In genomic region chr10:28387141-28387540, GRCh38 we compare ENCODE assay signal across 26 cellular contexts.
DNase-seq lines count a peak whose midpoint lies in the region; ATAC-seq, FAIRE-seq and TF ChIP-seq lines count a peak whose summit lies in the region.
"Had no signal": no experiment of that assay in that cellular context is flagged by ENCODE, and none has a peak within 500 bp of the region (broad histone marks: within the 10 kb centered on the region; RNA-seq: fewer than 3 reads in every experiment).

No MANE protein-coding gene starts in this region.

- peak overlapping the region; percentile 14; the same call in 1 of the 2 replicates for H3K4me2 ChIP-seq in HepG2 (ENCODE audit: low read depth, low read length)

- in situ Hi-C loops in HepG2 (cut with HindIII; ENCODE audit: extremely low pct_ligation_motif_present, low pct_unique_long_range_greater_than_20kb) = loop anchor here (25.0 kb wide), 2 partner anchors 650 to 825 kb away; partner anchors contain the start of gene MKX

- no peak overlapping the region for H3K4me3 Mint-ChIP-seq in chondrocyte (ENCODE audit: unreplicated experiment)
- H3K4me3 Mint-ChIP-seq: activated CD4-positive, alpha-beta memory T cell treated with anti-CD3 and anti-CD28 coated beads, Interleukin-2, amount 10 ng/mL, durations not matched to agents 7 days and 5 days; naive B cell; stimulated activated naive B cell treated with anti-CD40 and anti-IgM and Interleukin-4, amounts not matched to agents 10 μg/mL and 1 μg/mL and 100 μg/mL, for 72 hours had no signal

- no peaks in the 10 kb centered on the region for H4K20me1 ChIP-seq in HepG2 (ENCODE audit: insufficient read depth, low read length)

- peaks cover 4% of the 10 kb centered on the region for H3K4me1 ChIP-seq in HepG2 (ENCODE audit: insufficient read depth, low read length)
- H3K4me1 ChIP-seq in right lobe of liver = no peaks in the 10 kb centered on the region
- H3K4me1 ChIP-seq in esophagus squamous epithelium = peaks cover 10 to 43% (median 12%) of the 10 kb centered on the region in 3 donors
- H3K4me1 ChIP-seq: adrenal gland, left ventricle myocardium inferior, prostate gland had no signal

- no peak for FAIRE-seq in HepG2 (lab: Jason Lieb, UNC)
- FAIRE-seq: HTR-8/SVneo, K562 had no signal

- no peak overlapping the region for H3K27ac Mint-ChIP-seq in chondrocyte (ENCODE audit: unreplicated experiment)
- H3K27ac Mint-ChIP-seq: activated CD4-positive, alpha-beta memory T cell treated with anti-CD3 and anti-CD28 coated beads, Interleukin-2, amount 10 ng/mL, durations not matched to agents 7 days and 5 days; CD4-positive, alpha-beta memory T cell; naive B cell; stimulated activated naive B cell treated with anti-CD40 and anti-IgM and Interleukin-4, amounts not matched to agents 10 μg/mL and 1 μg/mL and 100 μg/mL, for 72 hours had no signal

- ATAC-seq in HepG2 = peak; percentile 57
- ATAC-seq in right lobe of liver = no peak
- no peak for ATAC-seq in HG02763 (IDR thresholded peaks at IDR 0.05; ENCODE audit: unreplicated experiment)
- ATAC-seq: body of pancreas; stimulated activated naive B cell treated with anti-CD40 and anti-IgM and Interleukin-4, amounts not matched to agents 10 μg/mL and 1 μg/mL and 100 μg/mL, for 72 hours had no signal

- intact Hi-C loops in HepG2 (cut with micrococcal nuclease; ENCODE audit: unreplicated experiment) (no loop called here), right lobe of liver (cut with DNase I) (no loop called here), esophagus squamous epithelium (cut with DNase I) (loop anchor here (10.0 kb wide), 1 partner anchor 82 kb away; the partner anchor contains the start of gene MPP7)

- TF ChIP-seq CTCF in HepG2 (CRISPR knock-in tag; IDR thresholded peaks at IDR 0.05) = no peak
- no peak for TF ChIP-seq CTCF in right lobe of liver (IDR thresholded peaks at IDR 0.05)
- TF ChIP-seq CTCF in esophagus squamous epithelium (IDR thresholded peaks at IDR 0.05) = no peak
- no peak for TF ChIP-seq CTCF in retinal pigment epithelial cell (conservative IDR thresholded peaks at IDR 0.05; ENCODE audit: low read depth, low read length)
- TF ChIP-seq CTCF in chondrocyte (IDR thresholded peaks at IDR 0.05) = no peak

- POLR2A ChIA-PET in HepG2 (lab: Yijun Ruan, JAX) = no interaction called here

- 0% methylated on average over 5 of the region's 7 CpGs for WGBS in HepG2 (ENCODE audit: low lambda C conversion rate)
- 53% methylated on average over 2 of the region's 7 CpGs for WGBS in right lobe of liver (ENCODE audit: insufficient coverage, low coverage, low lambda C conversion rate, missing lambda C conversion rate)
- WGBS in esophagus squamous epithelium, 2 donors = 43 to 46% methylated on average over 4 to 7 of the region's 7 CpGs

- peaks cover 6% of the 10 kb centered on the region for H3K27me3 Mint-ChIP-seq in chondrocyte (ENCODE audit: low read depth)

- H2AFZ ChIP-seq in HepG2 (ENCODE audit: low read length) = no peak overlapping the region

- H3K27ac ChIP-seq in HepG2 (ENCODE audit: extremely low read length, insufficient read depth, low read length) = no peak overlapping the region
- H3K27ac ChIP-seq in right lobe of liver = no peak overlapping the region
- peak overlapping the region; percentile 74 to 90 (median 81) for H3K27ac ChIP-seq in esophagus squamous epithelium
- H3K27ac ChIP-seq: adrenal gland, body of pancreas, left ventricle myocardium inferior, prostate gland had no signal

- TF ChIP-seq EP300 in HepG2 (IDR thresholded peaks at IDR 0.05; ENCODE audit: low read depth in 2 of 2, low read length in 2 of 2) = no peak
- TF ChIP-seq EP300 in HepG2 (CRISPR knock-in tag; IDR thresholded peaks at IDR 0.05; ENCODE audit: borderline replicate concordance) = no peak

- no peaks in the 10 kb centered on the region for H3K79me2 ChIP-seq in HepG2 (ENCODE audit: insufficient read depth, low read length)

- no peak overlapping the region for H3K9ac ChIP-seq in HepG2 (ENCODE audit: insufficient read depth, low read depth, low read length)

- no peaks in the 10 kb centered on the region for H3K9me3 Mint-ChIP-seq in chondrocyte (ENCODE audit: low read depth)
- H3K9me3 Mint-ChIP-seq: activated CD4-positive, alpha-beta memory T cell treated with anti-CD3 and anti-CD28 coated beads, Interleukin-2, amount 10 ng/mL, durations not matched to agents 7 days and 5 days; CD4-positive, alpha-beta memory T cell; stimulated activated naive B cell treated with anti-CD40 and anti-IgM and Interleukin-4, amounts not matched to agents 10 μg/mL and 1 μg/mL and 100 μg/mL, for 72 hours had no signal

- TF ChIP-seq RAD21 in HepG2 (CRISPR knock-in tag; IDR thresholded peaks at IDR 0.05) = no peak

- DNase-seq in HepG2 (ENCODE audit: low spot score) (no peak), right lobe of liver (no peak), esophagus squamous epithelium (lab: John Stamatoyannopoulos, UW) (no peak), retinal pigment epithelial cell (ENCODE audit: low read depth) (peak; percentile 29), chondrocyte (ENCODE audit: low spot score) (no peak), AG08395 (ENCODE audit: low spot score) (no peak), NCI-H510A (lab: John Stamatoyannopoulos, UW) (no peak)
- DNase-seq: activated CD4-positive, alpha-beta memory T cell treated with anti-CD3 and anti-CD28 coated beads, Interleukin-2, amount 10 ng/mL, durations not matched to agents 7 days and 5 days; activated CD8-positive, alpha-beta memory T cell treated with anti-CD3 and anti-CD28 coated beads, Interleukin-2, amount 50 U/mL, for 4 hours; activated naive CD4-positive, alpha-beta T cell treated with Interleukin-2 at 50 U/mL for 16 hours; adrenal gland; body of pancreas; CD4-positive, alpha-beta memory T cell; glutamatergic neuron; left ventricle myocardium inferior; mesendoderm; naive B cell; NCI-H2029 treated with DMSO at 0.1 percent for 48 hours; NCI-H345; nucleus accumbens; SIG-M5; stimulated activated naive B cell treated with anti-CD40 and anti-IgM and Interleukin-4, amounts not matched to agents 10 μg/mL and 1 μg/mL and 100 μg/mL, for 72 hours had no signal

- CTCF ChIA-PET in HepG2 (lab: Yijun Ruan, JAX; ENCODE audit: low intra/inter-chr PET ratio, low total read pairs) = no interaction called here

- H3K4me1 Mint-ChIP-seq in chondrocyte (ENCODE audit: low read depth) = no peaks in the 10 kb centered on the region
- H3K4me1 Mint-ChIP-seq: naive B cell had no signal

- H3K4me3 ChIP-seq in HepG2 (replicated peaks in 1 of 3; ENCODE audit: insufficient read depth in 1 of 3, low read depth in 2 of 3, low read length in 3 of 3) = no peak overlapping the region
- H3K4me3 ChIP-seq in right lobe of liver = no peak overlapping the region
- H3K4me3 ChIP-seq in esophagus squamous epithelium = no peak overlapping the region
- H3K4me3 ChIP-seq in retinal pigment epithelial cell (ENCODE audit: low read length) = no peak overlapping the region
- H3K4me3 ChIP-seq: adrenal gland, body of pancreas, K562, left ventricle myocardium inferior, prostate gland had no signal

- TF ChIP-seq POLR2A in HepG2 (IDR thresholded peaks at IDR 0.05; ENCODE audit: insufficient read depth in 1 of 2, low read depth in 2 of 2, low read length in 2 of 2) (no peak), right lobe of liver (IDR thresholded peaks at IDR 0.05) (no peak), esophagus squamous epithelium (IDR thresholded peaks at IDR 0.05) (no peak)

- no peaks in the 10 kb centered on the region for H3K36me3 ChIP-seq in HepG2 (replicated peaks in 1 of 2; ENCODE audit: control insufficient read depth in 1 of 2, insufficient read depth in 2 of 2, low read length in 2 of 2)
- no peaks in the 10 kb centered on the region for H3K36me3 ChIP-seq in right lobe of liver
- no peaks in the 10 kb centered on the region for H3K36me3 ChIP-seq in esophagus squamous epithelium
- H3K36me3 ChIP-seq: adrenal gland, left ventricle myocardium inferior, prostate gland had no signal

- H3K36me3 Mint-ChIP-seq in chondrocyte (ENCODE audit: low read depth) = peaks cover 2% of the 10 kb centered on the region
- H3K36me3 Mint-ChIP-seq: CD4-positive, alpha-beta memory T cell; stimulated activated naive B cell treated with anti-CD40 and anti-IgM and Interleukin-4, amounts not matched to agents 10 μg/mL and 1 μg/mL and 100 μg/mL, for 72 hours had no signal

- H3K27me3 ChIP-seq in HepG2 (ENCODE audit: control insufficient read depth in 1 of 2, insufficient read depth in 2 of 2, low read length in 2 of 2) (peaks cover 1 to 4% of the 10 kb centered on the region in 2 experiments; a peak in 2 of 5 replicates), right lobe of liver (no peaks in the 10 kb centered on the region), esophagus squamous epithelium (no peaks in the 10 kb centered on the region)
- H3K27me3 ChIP-seq: body of pancreas had no signal

- H3K9me3 ChIP-seq in HepG2 (ENCODE audit: low read length) = no peaks in the 10 kb centered on the region
- no peaks in the 10 kb centered on the region for H3K9me3 ChIP-seq in right lobe of liver
- no peaks in the 10 kb centered on the region for H3K9me3 ChIP-seq in esophagus squamous epithelium
- H3K9me3 ChIP-seq: adrenal gland, body of pancreas, left ventricle myocardium inferior, prostate gland had no signal

- no TSS peak for BruUV-seq in HepG2 (replicated peaks; lab: Mats Ljungman, UMichigan)

TF ChIP-seq in HepG2, 621 proteins besides CTCF, POLR2A, EP300 and RAD21 (continues in another document):
- TF ChIP-seq ZNF264 (CRISPR knock-in tag; IDR thresholded peaks at IDR 0.05) (no peak), SMYD3 (CRISPR knock-in tag; IDR thresholded peaks at IDR 0.05) (no peak), ZNF670 (CRISPR knock-in tag; IDR thresholded peaks at IDR 0.05; ENCODE audit: borderline replicate concordance) (no peak), TAF15 (IDR thresholded peaks at IDR 0.05; ENCODE audit: low read depth, low read length, poor library complexity, severe bottlenecking) (no peak), REPIN1 (CRISPR knock-in tag; IDR thresholded peaks at IDR 0.05; ENCODE audit: borderline replicate concordance, low read depth) (no peak)

Comparison
In these comparisons a context has a peak if more than half of its experiments do, and no peak if none do; other contexts are left out.
1. H3K27ac ChIP-seq: peak in esophagus squamous epithelium (4 of 4); none in HepG2 (single experiment) and right lobe of liver (0 of 3).